Comparison of ENCODE assay signal across 6 cellular contexts in genomic region chr11:574031-574565, GRCh38. TPM values are rescaled to one million over a fixed set of nuclear protein-coding genes. Genes with fewer than 3 reads are reported as not detected.
DNase-seq lines count a peak whose midpoint lies in the region; ATAC-seq, FAIRE-seq and TF ChIP-seq lines count a peak whose summit lies in the region.
"Not testable (repeated sequence)": the region's sequence is repeated elsewhere in the genome, so short reads cannot be mapped to it uniquely, and the experiment has no call there.

No MANE protein-coding gene starts in this region.

- TF ChIP-seq CTCF in Caco-2 (IDR thresholded peaks at IDR 0.05; ENCODE audit: insufficient read depth in 1 of 2, low read depth in 1 of 2, low read length in 1 of 2, severe bottlenecking in 1 of 2, unreplicated experiment in 1 of 2); dorsolateral prefrontal cortex (IDR thresholded peaks at IDR 0.05 in 54 of 56, conservative IDR thresholded peaks at IDR 0.05 in 2 of 56; ENCODE audit: low read depth in 1 of 56, partially characterized antibody in 56 of 56); HepG2 (CRISPR knock-in tag; IDR thresholded peaks at IDR 0.05); smooth muscle cell (IDR thresholded peaks at IDR 0.05; ENCODE audit: borderline replicate concordance, insufficient read depth, poor library complexity, severe bottlenecking): not testable (repeated sequence)

- H3K9ac ChIP-seq in NT2/D1 (ENCODE audit: insufficient read length, low read depth) (peak overlapping the region; percentile 74), HepG2 (ENCODE audit: insufficient read depth, low read depth, low read length) (peak overlapping the region; percentile 61; the same call in 1 of the 2 replicates)
- H3K9ac ChIP-seq in smooth muscle cell (ENCODE audit: low read depth) = not testable (repeated sequence)

- H3K4me3 ChIP-seq in Caco-2 (ENCODE audit: low read depth, low read length) (peak overlapping the region; percentile 96), NT2/D1 (ENCODE audit: insufficient read length, low read depth) (peak overlapping the region; percentile 26), dorsolateral prefrontal cortex (peak overlapping the region in 32 of 59 donors; percentile 69 to 94 (median 83)), HepG2 (replicated peaks in 1 of 3; ENCODE audit: insufficient read depth in 1 of 3, low read depth in 2 of 3, low read length in 3 of 3) (peak overlapping the region; percentile 61 to 80 (median 66); a peak in 5 of 6 replicates), smooth muscle cell (peak overlapping the region; percentile 91)

- not testable (repeated sequence) for H3K36me3 ChIP-seq in Caco-2 (ENCODE audit: control insufficient read depth, insufficient read depth, low read length); HepG2 (replicated peaks in 1 of 2; ENCODE audit: control insufficient read depth in 1 of 2, insufficient read depth in 2 of 2, low read length in 2 of 2); smooth muscle cell (ENCODE audit: low read depth)
- peaks cover 21% of the 10 kb centered on the region for H3K36me3 ChIP-seq in NT2/D1 (ENCODE audit: insufficient read depth, insufficient read length, low read length)

- peak overlapping the region in 4 of 59 donors; percentile 20 to 80 (median 66) for H3K27ac ChIP-seq in dorsolateral prefrontal cortex
- not testable (repeated sequence) for H3K27ac ChIP-seq in HepG2 (ENCODE audit: extremely low read length, insufficient read depth, low read length); smooth muscle cell (ENCODE audit: low read depth)

- not testable (repeated sequence) for H3K27me3 ChIP-seq in Caco-2 (replicated peaks; ENCODE audit: control insufficient read depth, insufficient read depth, low read length); dorsolateral prefrontal cortex; HepG2 (ENCODE audit: control insufficient read depth in 1 of 2, insufficient read depth in 2 of 2, low read length in 2 of 2); smooth muscle cell (ENCODE audit: low read depth)
- H3K27me3 ChIP-seq in NT2/D1 (ENCODE audit: insufficient read depth, insufficient read length) = peaks cover 27% of the 10 kb centered on the region

- not testable (repeated sequence) for ATAC-seq in activated CD8-positive, alpha-beta memory T cell treated with anti-CD3 and anti-CD28 coated beads, Interleukin-2, amount 10 ng/mL, durations not matched to agents 7 days and 5 days; HepG2

- H3K27me3 Mint-ChIP-seq in Caco-2 (ENCODE audit: insufficient read depth, unreplicated experiment) = not testable (repeated sequence)
- H3K27me3 Mint-ChIP-seq in activated CD8-positive, alpha-beta memory T cell treated with anti-CD3 and anti-CD28 coated beads, Interleukin-2, amount 10 ng/mL, durations not matched to agents 7 days and 5 days = peaks cover 21% of the 10 kb centered on the region

- H2AFZ ChIP-seq in HepG2 (ENCODE audit: low read length); smooth muscle cell (ENCODE audit: low read depth): not testable (repeated sequence)

- H3F3A ChIP-seq in smooth muscle cell (ENCODE audit: low read depth) = not testable (repeated sequence)

- FAIRE-seq in HepG2 (lab: Jason Lieb, UNC) = not testable (repeated sequence)

- TF ChIP-seq EP300 in HepG2 (IDR thresholded peaks at IDR 0.05; ENCODE audit: low read depth in 2 of 2, low read length in 2 of 2); HepG2 (CRISPR knock-in tag; IDR thresholded peaks at IDR 0.05; ENCODE audit: borderline replicate concordance): not testable (repeated sequence)

- not testable (repeated sequence) for H3K27ac Mint-ChIP-seq in Caco-2 (ENCODE audit: unreplicated experiment)
- peak overlapping the region; percentile 40 for H3K27ac Mint-ChIP-seq in activated CD8-positive, alpha-beta memory T cell treated with anti-CD3 and anti-CD28 coated beads, Interleukin-2, amount 10 ng/mL, durations not matched to agents 7 days and 5 days

- POLR2A ChIA-PET in Caco-2 (lab: Charles Lee); HepG2 (lab: Yijun Ruan, JAX): not testable (repeated sequence)

- H3K79me2 ChIP-seq in HepG2 (ENCODE audit: insufficient read depth, low read length) (peaks cover 24% of the 10 kb centered on the region), smooth muscle cell (ENCODE audit: low read depth) (peaks cover 24% of the 10 kb centered on the region)

- not testable (repeated sequence) for BruUV-seq in Caco-2 (replicated peaks; lab: Mats Ljungman, UMichigan); HepG2 (replicated peaks; lab: Mats Ljungman, UMichigan)

- TF ChIP-seq RAD21 in HepG2 (CRISPR knock-in tag; IDR thresholded peaks at IDR 0.05) = not testable (repeated sequence)

- H3K4me1 Mint-ChIP-seq in Caco-2 (ENCODE audit: low read depth, unreplicated experiment) = peaks cover 22% of the 10 kb centered on the region
- H3K4me1 Mint-ChIP-seq in activated CD8-positive, alpha-beta memory T cell treated with anti-CD3 and anti-CD28 coated beads, Interleukin-2, amount 10 ng/mL, durations not matched to agents 7 days and 5 days = peaks cover 34% of the 10 kb centered on the region

- not testable (repeated sequence) for H3K9me3 Mint-ChIP-seq in Caco-2 (ENCODE audit: unreplicated experiment); activated CD8-positive, alpha-beta memory T cell treated with anti-CD3 and anti-CD28 coated beads, Interleukin-2, amount 10 ng/mL, durations not matched to agents 7 days and 5 days (ENCODE audit: low read depth)

- in situ Hi-C loops in HepG2 (cut with HindIII; ENCODE audit: extremely low pct_ligation_motif_present, low pct_unique_long_range_greater_than_20kb) = not testable (repeated sequence)

- CTCF ChIA-PET in Caco-2 (lab: Charles Lee); HepG2 (lab: Yijun Ruan, JAX; ENCODE audit: low intra/inter-chr PET ratio, low total read pairs): not testable (repeated sequence)
- CTCF ChIA-PET in activated CD8-positive, alpha-beta memory T cell treated with anti-CD3 and anti-CD28 coated beads, Interleukin-2, amount 10 ng/mL, durations not matched to agents 7 days and 5 days (lab: Charles Lee) = interaction anchor here (2.7 kb wide), 1 partner anchor 55 kb away, joined by 7 read pairs; no protein-coding TSS in a partner anchor

- H3K4me2 ChIP-seq in HepG2 (ENCODE audit: low read depth, low read length) (peak overlapping the region; percentile 99), smooth muscle cell (peak overlapping the region; percentile 92)

- 19% methylated on average over 14 of the region's 14 CpGs for WGBS in HepG2 (ENCODE audit: low lambda C conversion rate)
- WGBS in smooth muscle cell (ENCODE audit: low lambda C conversion rate) = 57% methylated on average over 14 of the region's 14 CpGs

- H3K9me3 ChIP-seq in Caco-2; NT2/D1 (ENCODE audit: insufficient read depth, low read length); HepG2 (ENCODE audit: low read length); smooth muscle cell (replicated peaks; ENCODE audit: low read depth): not testable (repeated sequence)

- H3K36me3 Mint-ChIP-seq in Caco-2 (ENCODE audit: insufficient read depth, unreplicated experiment) = peaks cover 10% of the 10 kb centered on the region
- not testable (repeated sequence) for H3K36me3 Mint-ChIP-seq in activated CD8-positive, alpha-beta memory T cell treated with anti-CD3 and anti-CD28 coated beads, Interleukin-2, amount 10 ng/mL, durations not matched to agents 7 days and 5 days

- peak overlapping the region; percentile 78 for H3K4me3 Mint-ChIP-seq in Caco-2 (ENCODE audit: unreplicated experiment)
- peak overlapping the region; percentile 77 for H3K4me3 Mint-ChIP-seq in activated CD8-positive, alpha-beta memory T cell treated with anti-CD3 and anti-CD28 coated beads, Interleukin-2, amount 10 ng/mL, durations not matched to agents 7 days and 5 days

- H4K20me1 ChIP-seq in HepG2 (ENCODE audit: insufficient read depth, low read length) (peaks cover 22% of the 10 kb centered on the region), smooth muscle cell (ENCODE audit: low read depth) (peaks cover 23% of the 10 kb centered on the region)

- TF ChIP-seq POLR2A in HepG2 (IDR thresholded peaks at IDR 0.05; ENCODE audit: insufficient read depth in 1 of 2, low read depth in 2 of 2, low read length in 2 of 2) = not testable (repeated sequence)

- peaks cover 41% of the 10 kb centered on the region for H3K4me1 ChIP-seq in Caco-2
- H3K4me1 ChIP-seq in NT2/D1 (ENCODE audit: insufficient read depth, insufficient read length) = peaks cover 35% of the 10 kb centered on the region
- H3K4me1 ChIP-seq in HepG2 (ENCODE audit: insufficient read depth, low read length) = peaks cover 63% of the 10 kb centered on the region
- H3K4me1 ChIP-seq in smooth muscle cell (ENCODE audit: low read depth) = peaks cover 30% of the 10 kb centered on the region

- not testable (repeated sequence) for DNase-seq in Caco-2; NT2/D1 (ENCODE audit: low read depth, low spot score); activated CD8-positive, alpha-beta memory T cell treated with anti-CD3 and anti-CD28 coated beads, Interleukin-2, amount 10 ng/mL, durations not matched to agents 7 days and 5 days; dorsolateral prefrontal cortex; HepG2 (ENCODE audit: low spot score); smooth muscle cell (lab: John Stamatoyannopoulos, UW; ENCODE audit: unreplicated experiment)

- intact Hi-C loops in Caco-2 (cut with micrococcal nuclease; ENCODE audit: unreplicated experiment); HepG2 (cut with micrococcal nuclease; ENCODE audit: unreplicated experiment): not testable (repeated sequence)
- intact Hi-C loops in dorsolateral prefrontal cortex (cut with DNase I) = loop anchor here in 1 of 2 donors (10.0 kb wide), 1 partner anchor 121 kb away; the partner anchor contains the start of genes DEAF1 and TMEM80

RNA-seq across cellular contexts. Expression of gene PHRF1, which starts 2.2 kb away (rescaled TPM):
- total RNA-seq in Caco-2 (2022) (43.9 and 46.8 TPM in 2 replicates), dorsolateral prefrontal cortex (10 to 100 TPM; 24.7 to 43.4 (median 32.3) TPM), HepG2 (2016; rRNA removed; fragmentation: Illumina TruSeq; extraction: Trizol) (13.7 and 16.7 TPM in 2 replicates), smooth muscle cell (11.6 and 13.7 TPM in 2 replicates)
- total RNA-seq in activated CD8-positive, alpha-beta memory T cell treated with anti-CD3 and anti-CD28 coated beads, Interleukin-2, amount 10 ng/mL, durations not matched to agents 7 days and 5 days = 10 to 100 TPM; 60.2 to 62.0 TPM
- total RNA-seq in HepG2 (2016; cell fraction: cytosol; rRNA removed; fragmentation: Illumina TruSeq; extraction: Trizol; ENCODE audit: low read depth) = 7.4 and 7.9 TPM in 2 replicates
- 10.7 and 17.0 TPM in 2 replicates for total RNA-seq in HepG2 (2016; cell fraction: insoluble cytoplasmic fraction; rRNA removed; fragmentation: Illumina TruSeq; extraction: Trizol)
- total RNA-seq in HepG2 (2016; cell fraction: membrane; rRNA removed; fragmentation: Illumina TruSeq; extraction: Trizol) = 5.1 and 6.1 TPM in 2 replicates
- 10.8 and 14.2 TPM in 2 replicates for total RNA-seq in HepG2 (2016; cell fraction: nucleus; rRNA removed; fragmentation: Illumina TruSeq; extraction: Trizol)
- polyA plus RNA-seq in HepG2 (2011; rRNA removed) (8.2 and 11.2 TPM in 2 replicates), smooth muscle cell (20.2 and 20.9 TPM in 2 replicates)
- 4.8 and 7.0 TPM in 2 replicates for polyA plus RNA-seq in HepG2 (2011; cell fraction: cytosol; rRNA removed)
- 30.1 and 30.7 TPM in 2 replicates for polyA plus RNA-seq in HepG2 (2011; cell fraction: nucleus; rRNA removed)
- 7.4 and 8.1 TPM in 2 replicates for polyA plus RNA-seq in HepG2 (2012)
- 1.6 and 1.8 TPM in 2 replicates for polyA plus RNA-seq in HepG2 (2016; cell fraction: cytosol; fragmentation: Illumina TruSeq; extraction: Trizol; ENCODE audit: low read depth)
- polyA plus RNA-seq in HepG2 (2016; cell fraction: insoluble cytoplasmic fraction; fragmentation: Illumina TruSeq; extraction: Trizol; ENCODE audit: low read depth) = 10.7 and 13.7 TPM in 2 replicates
- 2.1 and 2.5 TPM in 2 replicates for polyA plus RNA-seq in HepG2 (2016; cell fraction: membrane; fragmentation: Illumina TruSeq; extraction: Trizol; ENCODE audit: low read depth)
- polyA plus RNA-seq in HepG2 (2016; cell fraction: nucleus; fragmentation: Illumina TruSeq; extraction: Trizol; ENCODE audit: insufficient read depth, low read depth) = 25.7 and 27.7 TPM in 2 replicates
- polyA minus RNA-seq in HepG2 (2011; rRNA and poly(A)+ RNA removed; ENCODE audit: low replicate concordance) = 13.6 and 18.7 TPM in 2 replicates
- polyA minus RNA-seq in HepG2 (2011; cell fraction: cytosol; rRNA and poly(A)+ RNA removed) = 7.8 and 7.9 TPM in 2 replicates
- 17.4 and 19.9 TPM in 2 replicates for polyA minus RNA-seq in HepG2 (2011; cell fraction: nucleus; rRNA and poly(A)+ RNA removed)

RNA-seq across cellular contexts. Expression of gene RASSF7, which starts 13.3 kb away (rescaled TPM):
- total RNA-seq in Caco-2 (2022) (61.1 and 65.5 TPM in 2 replicates), dorsolateral prefrontal cortex (10 to 100 TPM in 34 of 120 experiments, 1 to 10 TPM in 86; 4.1 to 15.0 (median 8.8) TPM), HepG2 (2016; rRNA removed; fragmentation: Illumina TruSeq; extraction: Trizol) (13.1 and 20.2 TPM in 2 replicates), smooth muscle cell (18.6 and 21.7 TPM in 2 replicates)
- 10 to 100 TPM; 20.8 to 32.1 TPM for total RNA-seq in activated CD8-positive, alpha-beta memory T cell treated with anti-CD3 and anti-CD28 coated beads, Interleukin-2, amount 10 ng/mL, durations not matched to agents 7 days and 5 days
- 5.4 and 5.7 TPM in 2 replicates for total RNA-seq in HepG2 (2016; cell fraction: cytosol; rRNA removed; fragmentation: Illumina TruSeq; extraction: Trizol; ENCODE audit: low read depth)
- 13.3 and 19.7 TPM in 2 replicates for total RNA-seq in HepG2 (2016; cell fraction: insoluble cytoplasmic fraction; rRNA removed; fragmentation: Illumina TruSeq; extraction: Trizol)
- total RNA-seq in HepG2 (2016; cell fraction: membrane; rRNA removed; fragmentation: Illumina TruSeq; extraction: Trizol) = 10.8 and 11.9 TPM in 2 replicates
- total RNA-seq in HepG2 (2016; cell fraction: nucleus; rRNA removed; fragmentation: Illumina TruSeq; extraction: Trizol) = 16.7 and 17.2 TPM in 2 replicates
- polyA plus RNA-seq in HepG2 (2011; rRNA removed) (28.6 and 36.4 TPM in 2 replicates), smooth muscle cell (20.4 and 38.6 TPM in 2 replicates)
- polyA plus RNA-seq in HepG2 (2011; cell fraction: cytosol; rRNA removed) = 22.3 and 49.0 TPM in 2 replicates
- 139 and 165 TPM in 2 replicates for polyA plus RNA-seq in HepG2 (2011; cell fraction: nucleus; rRNA removed)
- polyA plus RNA-seq in HepG2 (2012) = 8.9 and 12.6 TPM in 2 replicates
- 4.7 and 6.0 TPM in 2 replicates for polyA plus RNA-seq in HepG2 (2016; cell fraction: cytosol; fragmentation: Illumina TruSeq; extraction: Trizol; ENCODE audit: low read depth)
- polyA plus RNA-seq in HepG2 (2016; cell fraction: insoluble cytoplasmic fraction; fragmentation: Illumina TruSeq; extraction: Trizol; ENCODE audit: low read depth) = 12.3 and 15.9 TPM in 2 replicates
- 5.9 and 7.2 TPM in 2 replicates for polyA plus RNA-seq in HepG2 (2016; cell fraction: membrane; fragmentation: Illumina TruSeq; extraction: Trizol; ENCODE audit: low read depth)
- 32.6 and 40.7 TPM in 2 replicates for polyA plus RNA-seq in HepG2 (2016; cell fraction: nucleus; fragmentation: Illumina TruSeq; extraction: Trizol; ENCODE audit: insufficient read depth, low read depth)
- 6.7 and 39.4 TPM in 2 replicates for polyA minus RNA-seq in HepG2 (2011; rRNA and poly(A)+ RNA removed; ENCODE audit: low replicate concordance)
- 10.4 and 10.9 TPM in 2 replicates for polyA minus RNA-seq in HepG2 (2011; cell fraction: cytosol; rRNA and poly(A)+ RNA removed)
- polyA minus RNA-seq in HepG2 (2011; cell fraction: nucleus; rRNA and poly(A)+ RNA removed) = 15.2 and 17.9 TPM in 2 replicates

RNA-seq across cellular contexts. Expression of gene LMNTD2, which starts 13.6 kb away (rescaled TPM):
- total RNA-seq in Caco-2 (2022) (11.9 and 13.8 TPM in 2 replicates), dorsolateral prefrontal cortex (1 to 10 TPM in 17 of 120 experiments, under 1 TPM in 67, not detected in 36; 0.20 to 2.8 (median 0.70) TPM), HepG2 (2016; rRNA removed; fragmentation: Illumina TruSeq; extraction: Trizol) (0.25 and 1.1 TPM in 2 replicates), smooth muscle cell (3.2 TPM in 1 of 2 replicates, not detected in the other)
- total RNA-seq in activated CD8-positive, alpha-beta memory T cell treated with anti-CD3 and anti-CD28 coated beads, Interleukin-2, amount 10 ng/mL, durations not matched to agents 7 days and 5 days = 1 to 10 TPM in 1 of 2 experiments, under 1 TPM in 1; 0.23 to 1.3 TPM
- total RNA-seq in HepG2 (2016; cell fraction: cytosol; rRNA removed; fragmentation: Illumina TruSeq; extraction: Trizol; ENCODE audit: low read depth) = 0.40 and 0.44 TPM in 2 replicates
- 0.45 and 1.1 TPM in 2 replicates for total RNA-seq in HepG2 (2016; cell fraction: insoluble cytoplasmic fraction; rRNA removed; fragmentation: Illumina TruSeq; extraction: Trizol)
- 0.79 and 1.3 TPM in 2 replicates for total RNA-seq in HepG2 (2016; cell fraction: membrane; rRNA removed; fragmentation: Illumina TruSeq; extraction: Trizol)
- total RNA-seq in HepG2 (2016; cell fraction: nucleus; rRNA removed; fragmentation: Illumina TruSeq; extraction: Trizol) = 1.3 and 1.7 TPM in 2 replicates
- polyA plus RNA-seq in HepG2 (2011; rRNA removed) (3.1 and 3.6 TPM in 2 replicates), smooth muscle cell (3.6 and 9.3 TPM in 2 replicates)
- 1.1 and 2.2 TPM in 2 replicates for polyA plus RNA-seq in HepG2 (2011; cell fraction: cytosol; rRNA removed)
- polyA plus RNA-seq in HepG2 (2011; cell fraction: nucleus; rRNA removed) = 50.0 and 60.4 TPM in 2 replicates
- 1.3 and 1.4 TPM in 2 replicates for polyA plus RNA-seq in HepG2 (2012)
- polyA plus RNA-seq in HepG2 (2016; cell fraction: cytosol; fragmentation: Illumina TruSeq; extraction: Trizol; ENCODE audit: low read depth) = 0.53 and 0.78 TPM in 2 replicates
- polyA plus RNA-seq in HepG2 (2016; cell fraction: insoluble cytoplasmic fraction; fragmentation: Illumina TruSeq; extraction: Trizol; ENCODE audit: low read depth) = 0.42 and 0.68 TPM in 2 replicates
- 0.96 and 1.2 TPM in 2 replicates for polyA plus RNA-seq in HepG2 (2016; cell fraction: membrane; fragmentation: Illumina TruSeq; extraction: Trizol; ENCODE audit: low read depth)
- polyA plus RNA-seq in HepG2 (2016; cell fraction: nucleus; fragmentation: Illumina TruSeq; extraction: Trizol; ENCODE audit: insufficient read depth, low read depth) = 3.7 and 5.0 TPM in 2 replicates
- polyA minus RNA-seq in HepG2 (2011; rRNA and poly(A)+ RNA removed; ENCODE audit: low replicate concordance) = 0.51 and 0.96 TPM in 2 replicates
- polyA minus RNA-seq in HepG2 (2011; cell fraction: cytosol; rRNA and poly(A)+ RNA removed) = 0.88 and 1.4 TPM in 2 replicates
- polyA minus RNA-seq in HepG2 (2011; cell fraction: nucleus; rRNA and poly(A)+ RNA removed) = 2.6 and 3.1 TPM in 2 replicates

RNA-seq across cellular contexts. Expression of gene LRRC56, which starts 36.8 kb away (rescaled TPM):
- total RNA-seq in Caco-2 (2022) (4.3 and 4.4 TPM in 2 replicates), dorsolateral prefrontal cortex (1 to 10 TPM; 1.5 to 6.7 (median 3.8) TPM), HepG2 (2016; rRNA removed; fragmentation: Illumina TruSeq; extraction: Trizol) (0.08 and 0.11 TPM in 2 replicates), smooth muscle cell (0.31 and 1.5 TPM in 2 replicates)
- 1 to 10 TPM; 1.7 to 2.1 TPM for total RNA-seq in activated CD8-positive, alpha-beta memory T cell treated with anti-CD3 and anti-CD28 coated beads, Interleukin-2, amount 10 ng/mL, durations not matched to agents 7 days and 5 days
- total RNA-seq in HepG2 (2016; cell fraction: cytosol; rRNA removed; fragmentation: Illumina TruSeq; extraction: Trizol; ENCODE audit: low read depth) = 0.10 TPM in 1 of 2 replicates, not detected in the other
- total RNA-seq in HepG2 (2016; cell fraction: insoluble cytoplasmic fraction; rRNA removed; fragmentation: Illumina TruSeq; extraction: Trizol) = 0.09 TPM in 2 replicates
- 0.06 and 0.07 TPM in 2 replicates for total RNA-seq in HepG2 (2016; cell fraction: membrane; rRNA removed; fragmentation: Illumina TruSeq; extraction: Trizol)
- not detected in 2 replicates for total RNA-seq in HepG2 (2016; cell fraction: nucleus; rRNA removed; fragmentation: Illumina TruSeq; extraction: Trizol)
- polyA plus RNA-seq in HepG2 (2011; rRNA removed) (0.29 and 0.46 TPM in 2 replicates), smooth muscle cell (1.5 TPM in 2 replicates)
- polyA plus RNA-seq in HepG2 (2011; cell fraction: cytosol; rRNA removed) = 0.21 and 0.22 TPM in 2 replicates
- polyA plus RNA-seq in HepG2 (2011; cell fraction: nucleus; rRNA removed) = 3.4 and 3.8 TPM in 2 replicates
- polyA plus RNA-seq in HepG2 (2012) = 0.34 and 0.59 TPM in 2 replicates
- polyA plus RNA-seq in HepG2 (2016; cell fraction: cytosol; fragmentation: Illumina TruSeq; extraction: Trizol; ENCODE audit: low read depth) = 0.05 TPM in 1 of 2 replicates, not detected in the other
- 0.19 TPM in 1 of 2 replicates, not detected in the other for polyA plus RNA-seq in HepG2 (2016; cell fraction: insoluble cytoplasmic fraction; fragmentation: Illumina TruSeq; extraction: Trizol; ENCODE audit: low read depth)
- polyA plus RNA-seq in HepG2 (2016; cell fraction: membrane; fragmentation: Illumina TruSeq; extraction: Trizol; ENCODE audit: low read depth) = 0.10 TPM in 1 of 2 replicates, not detected in the other
- polyA plus RNA-seq in HepG2 (2016; cell fraction: nucleus; fragmentation: Illumina TruSeq; extraction: Trizol; ENCODE audit: insufficient read depth, low read depth) = 0.37 and 0.44 TPM in 2 replicates
- 0.20 and 0.56 TPM in 2 replicates for polyA minus RNA-seq in HepG2 (2011; rRNA and poly(A)+ RNA removed; ENCODE audit: low replicate concordance)
- polyA minus RNA-seq in HepG2 (2011; cell fraction: cytosol; rRNA and poly(A)+ RNA removed) = 0.30 TPM in 1 of 2 replicates, not detected in the other
- polyA minus RNA-seq in HepG2 (2011; cell fraction: nucleus; rRNA and poly(A)+ RNA removed) = 0.37 and 0.64 TPM in 2 replicates

RNA-seq across cellular contexts. Expression of gene HRAS, which starts 38.7 kb away (rescaled TPM):
- total RNA-seq in Caco-2 (2022) (60.2 and 69.0 TPM in 2 replicates), dorsolateral prefrontal cortex (100 to 1,000 TPM in 19 of 120 experiments, 10 to 100 TPM in 101; 50.7 to 122 (median 86.8) TPM), HepG2 (2016; rRNA removed; fragmentation: Illumina TruSeq; extraction: Trizol) (47.5 and 50.0 TPM in 2 replicates), smooth muscle cell (19.2 and 39.9 TPM in 2 replicates)
- total RNA-seq in activated CD8-positive, alpha-beta memory T cell treated with anti-CD3 and anti-CD28 coated beads, Interleukin-2, amount 10 ng/mL, durations not matched to agents 7 days and 5 days = 10 to 100 TPM; 50.7 to 53.8 TPM
- total RNA-seq in HepG2 (2016; cell fraction: cytosol; rRNA removed; fragmentation: Illumina TruSeq; extraction: Trizol; ENCODE audit: low read depth) = 97.1 and 126 TPM in 2 replicates
- 35.7 and 53.4 TPM in 2 replicates for total RNA-seq in HepG2 (2016; cell fraction: insoluble cytoplasmic fraction; rRNA removed; fragmentation: Illumina TruSeq; extraction: Trizol)
- 106 and 128 TPM in 2 replicates for total RNA-seq in HepG2 (2016; cell fraction: membrane; rRNA removed; fragmentation: Illumina TruSeq; extraction: Trizol)
- 23.1 and 23.7 TPM in 2 replicates for total RNA-seq in HepG2 (2016; cell fraction: nucleus; rRNA removed; fragmentation: Illumina TruSeq; extraction: Trizol)
- polyA plus RNA-seq in HepG2 (2011; rRNA removed) (32.9 TPM in 2 replicates), smooth muscle cell (59.1 and 82.5 TPM in 2 replicates)
- 29.5 and 42.1 TPM in 2 replicates for polyA plus RNA-seq in HepG2 (2011; cell fraction: cytosol; rRNA removed)
- 62.4 and 65.1 TPM in 2 replicates for polyA plus RNA-seq in HepG2 (2011; cell fraction: nucleus; rRNA removed)
- polyA plus RNA-seq in HepG2 (2012) = 15.4 and 32.7 TPM in 2 replicates
- 120 and 151 TPM in 2 replicates for polyA plus RNA-seq in HepG2 (2016; cell fraction: cytosol; fragmentation: Illumina TruSeq; extraction: Trizol; ENCODE audit: low read depth)
- 33.8 and 38.7 TPM in 2 replicates for polyA plus RNA-seq in HepG2 (2016; cell fraction: insoluble cytoplasmic fraction; fragmentation: Illumina TruSeq; extraction: Trizol; ENCODE audit: low read depth)
- 96.2 and 121 TPM in 2 replicates for polyA plus RNA-seq in HepG2 (2016; cell fraction: membrane; fragmentation: Illumina TruSeq; extraction: Trizol; ENCODE audit: low read depth)
- polyA plus RNA-seq in HepG2 (2016; cell fraction: nucleus; fragmentation: Illumina TruSeq; extraction: Trizol; ENCODE audit: insufficient read depth, low read depth) = 47.3 and 47.4 TPM in 2 replicates
- 29.8 and 71.6 TPM in 2 replicates for polyA minus RNA-seq in HepG2 (2011; rRNA and poly(A)+ RNA removed; ENCODE audit: low replicate concordance)
- polyA minus RNA-seq in HepG2 (2011; cell fraction: cytosol; rRNA and poly(A)+ RNA removed) = 8.5 and 9.0 TPM in 2 replicates
- polyA minus RNA-seq in HepG2 (2011; cell fraction: nucleus; rRNA and poly(A)+ RNA removed) = 5.8 and 11.4 TPM in 2 replicates

Comparison
In these comparisons a context has a peak if more than half of its experiments do, and no peak if none do; other contexts are left out.
1. H3K4me3 ChIP-seq: peak in every context shown above with its lines; median percentile 96 in Caco-2; 91 in smooth muscle cell; 83 in dorsolateral prefrontal cortex; 66 in HepG2; 26 in NT2/D1.